Comparison of ENCODE assay signal across 2 cellular contexts in the genomic region with DNA sequence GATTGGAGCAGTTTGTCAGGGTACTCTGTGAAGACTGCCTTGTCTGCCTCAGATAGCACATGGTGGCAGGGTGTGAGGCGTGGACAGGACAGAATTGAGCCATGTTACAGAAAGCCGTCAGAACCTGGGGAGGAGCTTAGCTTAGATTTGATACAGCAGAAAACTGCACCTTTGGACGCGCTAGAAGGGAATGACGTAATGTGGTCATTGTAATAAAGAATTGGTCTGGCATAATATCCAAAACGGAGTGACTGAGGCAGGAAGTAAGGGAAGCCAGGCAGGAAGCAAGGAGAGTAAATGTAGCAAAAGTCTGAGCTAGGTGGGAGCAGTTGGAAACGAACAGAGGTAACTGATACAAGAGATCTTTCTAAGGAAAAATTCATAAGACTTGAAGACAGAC.
TF ChIP-seq lines count a peak whose summit lies in the region.

No MANE protein-coding gene starts in this region.

TF ChIP-seq in IMR-90, 13 proteins besides CTCF, POLR2A, EP300 and RAD21 (continued from another document):
- TF ChIP-seq, protein P1, sequence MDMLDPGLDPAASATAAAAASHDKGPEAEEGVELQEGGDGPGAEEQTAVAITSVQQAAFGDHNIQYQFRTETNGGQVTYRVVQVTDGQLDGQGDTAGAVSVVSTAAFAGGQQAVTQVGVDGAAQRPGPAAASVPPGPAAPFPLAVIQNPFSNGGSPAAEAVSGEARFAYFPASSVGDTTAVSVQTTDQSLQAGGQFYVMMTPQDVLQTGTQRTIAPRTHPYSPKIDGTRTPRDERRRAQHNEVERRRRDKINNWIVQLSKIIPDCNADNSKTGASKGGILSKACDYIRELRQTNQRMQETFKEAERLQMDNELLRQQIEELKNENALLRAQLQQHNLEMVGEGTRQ (IDR thresholded peaks at IDR 0.05; ENCODE audit: low read depth, low read length), result no peak
- TF ChIP-seq RCOR1 (IDR thresholded peaks at IDR 0.05; ENCODE audit: insufficient replicate concordance, low read length), result no peak
- TF ChIP-seq RFX5 (IDR thresholded peaks at IDR 0.05; ENCODE audit: low read depth, low read length), result no peak
- TF ChIP-seq CHD1 (IDR thresholded peaks at IDR 0.05; ENCODE audit: low read depth, low read length), result no peak
- no peak for TF ChIP-seq MAZ (IDR thresholded peaks at IDR 0.05; ENCODE audit: borderline replicate concordance, low read depth, low read length)
- no peak for TF ChIP-seq NFE2L2 (IDR thresholded peaks at IDR 0.05; ENCODE audit: low read depth, low read length)
- TF ChIP-seq CEBPB (IDR thresholded peaks at IDR 0.05; ENCODE audit: low read depth, low read length), result no peak
- no peak for TF ChIP-seq FOS (IDR thresholded peaks at IDR 0.05; ENCODE audit: low read depth, low read length)

TF ChIP-seq in endothelial cell of umbilical vein, 7 proteins besides CTCF, POLR2A, EP300 and RAD21 (continued from another document):
- TF ChIP-seq, protein P2, sequence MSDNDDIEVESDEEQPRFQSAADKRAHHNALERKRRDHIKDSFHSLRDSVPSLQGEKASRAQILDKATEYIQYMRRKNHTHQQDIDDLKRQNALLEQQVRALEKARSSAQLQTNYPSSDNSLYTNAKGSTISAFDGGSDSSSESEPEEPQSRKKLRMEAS (IDR thresholded peaks at IDR 0.05; ENCODE audit: insufficient read depth, insufficient read length), result no peak
- no peak for TF ChIP-seq POLR2AphosphoS5 (IDR thresholded peaks at IDR 0.05; ENCODE audit: insufficient read depth, low read depth, low read length)
